In the genomic region with DNA sequence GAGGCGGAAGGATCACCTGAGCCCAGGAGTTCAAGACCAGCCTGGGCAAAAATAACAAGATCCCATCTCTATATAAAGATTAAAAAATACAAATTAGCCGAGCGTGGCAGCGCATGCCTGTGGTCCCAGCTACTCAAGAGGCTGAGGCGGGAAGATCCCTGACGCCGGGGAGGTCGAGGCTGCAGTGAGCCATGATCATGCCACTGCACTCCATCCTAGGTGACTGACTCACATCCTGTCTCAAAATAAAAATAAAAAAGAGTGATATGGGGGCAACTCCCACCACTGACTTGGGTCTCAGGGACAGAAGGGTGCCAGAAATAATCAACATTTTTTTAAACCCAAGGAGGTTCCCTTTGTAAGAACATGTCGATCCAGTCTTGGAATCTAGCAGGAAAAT, we compare ENCODE assay signal across 20 cellular contexts. TPM values are rescaled to one million over a fixed set of nuclear protein-coding genes. Genes with fewer than 3 reads are reported as not detected.
A peak's percentile ranks its signal among the peaks of the same experiment; 100 is the strongest.
DNase-seq lines count a peak whose midpoint lies in the region; ATAC-seq, FAIRE-seq and TF ChIP-seq lines count a peak whose summit lies in the region.
"Had no signal": no experiment of that assay in that cellular context is flagged by ENCODE, and none has a peak within 500 bp of the region (broad histone marks: within the 10 kb centered on the region; RNA-seq: fewer than 3 reads in every experiment).

No MANE protein-coding gene starts in this region.

- H3K27ac Mint-ChIP-seq in nephron progenitor cell = peak overlapping the region; percentile 85
- H3K27ac Mint-ChIP-seq: CD4-positive, alpha-beta memory T cell; natural killer cell had no signal

- no peak for TF ChIP-seq CTCF in cardiac muscle cell (IDR thresholded peaks at IDR 0.05; ENCODE audit: low read depth, low read length)
- no peak for TF ChIP-seq CTCF in coronary artery (IDR thresholded peaks at IDR 0.05)
- no peak for TF ChIP-seq CTCF in nephron progenitor cell (IDR thresholded peaks at IDR 0.05)
- TF ChIP-seq CTCF in vagina (IDR thresholded peaks at IDR 0.05) = no peak

- no peak for ATAC-seq in Right ventricle myocardium inferior
- no peak for ATAC-seq in HG03460 (IDR thresholded peaks at IDR 0.05; ENCODE audit: unreplicated experiment)
- ATAC-seq: activated CD4-positive, CD25-positive, alpha-beta regulatory T cell treated with anti-CD3 and anti-CD28 coated beads, Interleukin-2, amount 50 U/mL, for 24 hours had no signal

- no peak for FAIRE-seq in GM12892 (lab: Jason Lieb, UNC)
- FAIRE-seq: frontal cortex, urothelium cell line had no signal

- no peaks in the 10 kb centered on the region for H3K9me3 ChIP-seq in cardiac muscle cell (ENCODE audit: low read depth)
- H3K9me3 ChIP-seq in vagina = no peaks in the 10 kb centered on the region

- H3K4me3 ChIP-seq in cardiac muscle cell = no peak overlapping the region
- H3K4me3 ChIP-seq in coronary artery = no peak overlapping the region
- no peak overlapping the region for H3K4me3 ChIP-seq in vagina
- H3K4me3 ChIP-seq: GM23248, SK-N-MC had no signal

- H3K4me1 ChIP-seq in cardiac muscle cell (ENCODE audit: low read depth) (peaks cover 56% of the 10 kb centered on the region), vagina (peaks cover 75% of the 10 kb centered on the region)

- DNase-seq in cardiac muscle cell (ENCODE audit: low read depth in 1 of 2, low spot score in 1 of 2) (no peak), Right ventricle myocardium inferior (ENCODE audit: missing footprints) (no peak), coronary artery (ENCODE audit: low spot score) (peak; percentile 43), nephron progenitor cell (no peak), vagina (ENCODE audit: extremely low spot score in 2 of 2) (peak in 1 of 2 donors; percentile 32), GM12892 (ENCODE audit: insufficient read length) (no peak), OCI-M1 (lab: John Stamatoyannopoulos, UW) (no peak)
- DNase-seq: CD4-positive, alpha-beta memory T cell; cortex of kidney; EL; GM23248; natural killer cell; NCI-H1092 treated with DMSO at 0.1 percent for 48 hours; NCI-H526 had no signal

- H3K27me3 ChIP-seq in cardiac muscle cell = no peaks in the 10 kb centered on the region
- H3K27me3 ChIP-seq in vagina = no peaks in the 10 kb centered on the region

- H3K27me3 Mint-ChIP-seq in nephron progenitor cell (ENCODE audit: low read depth, poor library complexity) = peaks cover 5% of the 10 kb centered on the region

- no peak for TF ChIP-seq POLR2A in vagina (IDR thresholded peaks at IDR 0.05)
- no peak for TF ChIP-seq POLR2A in GM12892 (IDR thresholded peaks at IDR 0.05; ENCODE audit: low read depth, low read length)

- peaks cover 97% of the 10 kb centered on the region for H3K4me1 Mint-ChIP-seq in nephron progenitor cell

- H3K9me3 Mint-ChIP-seq in nephron progenitor cell = no peaks in the 10 kb centered on the region
- H3K9me3 Mint-ChIP-seq: natural killer cell had no signal

- peaks cover 39% of the 10 kb centered on the region for H3K36me3 Mint-ChIP-seq in nephron progenitor cell (ENCODE audit: low read depth)
- H3K36me3 Mint-ChIP-seq: natural killer cell had no signal

- H3K27ac ChIP-seq in cardiac muscle cell (peak overlapping the region; percentile 86), coronary artery (no peak overlapping the region), vagina (peak overlapping the region; percentile 28)
- H3K27ac ChIP-seq: GM23248, HL-60, SK-N-MC had no signal

- H3K36me3 ChIP-seq in cardiac muscle cell (no peaks in the 10 kb centered on the region), vagina (no peaks in the 10 kb centered on the region)

- no peak overlapping the region for H3K4me3 Mint-ChIP-seq in nephron progenitor cell
- H3K4me3 Mint-ChIP-seq: natural killer cell had no signal

- intact Hi-C loops in Right ventricle myocardium inferior (cut with DNase I) (no loop called here), vagina (cut with DNase I) (no loop called here)

RNA-seq across cellular contexts. Expression of a gene that starts 37.6 kb away (rescaled TPM):
- total RNA-seq in cardiac muscle cell (44.7 and 78.6 TPM in 2 replicates), Right ventricle myocardium inferior (12.3 TPM), vagina (46.4 TPM)
- polyA plus RNA-seq in cardiac muscle cell = 17.0 and 26.2 TPM in 2 replicates
- 2.5 TPM for polyA plus RNA-seq in GM12892 (2012; ENCODE audit: missing spikeins)

Comparison
In these comparisons a context has a peak if more than half of its experiments do, and no peak if none do; other contexts are left out.
1. H3K27ac ChIP-seq: peak in cardiac muscle cell (single experiment) and vagina (single experiment); none in coronary artery (0 of 2).